ENCODE assay signal across 31 cellular contexts in the genomic region with DNA sequence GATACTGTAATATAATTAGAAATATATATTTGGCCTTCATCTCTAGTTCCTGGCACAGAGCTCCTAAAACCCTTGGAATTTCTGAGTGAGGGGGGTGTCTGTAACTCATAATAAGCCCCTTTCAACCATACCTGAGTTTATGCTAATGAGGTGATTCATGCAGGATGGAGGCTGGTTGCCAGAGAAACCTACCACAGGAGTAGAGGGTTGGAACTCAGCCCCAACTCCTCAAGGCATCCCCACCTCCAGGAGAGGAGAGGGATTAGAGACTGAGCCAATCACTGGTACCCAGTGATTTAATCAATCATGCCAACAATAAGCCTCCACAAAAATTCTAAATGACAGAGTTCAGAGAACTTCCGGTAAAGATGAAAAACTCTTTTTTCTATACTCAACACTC. TPM values are rescaled to one million over a fixed set of nuclear protein-coding genes. Genes with fewer than 3 reads are reported as not detected.
"Had no signal": no experiment of that assay in that cellular context is flagged by ENCODE, and none has a peak within 500 bp of the region (broad histone marks: within the 10 kb centered on the region; RNA-seq: fewer than 3 reads in every experiment).

No MANE protein-coding gene starts in this region.

- H3K27me3 ChIP-seq: body of pancreas, cardiac muscle cell, esophagus muscularis mucosa, foreskin keratinocyte, heart right ventricle, ovary, right atrium auricular region, suprapubic skin, tibial nerve had no signal

- ATAC-seq: activated naive CD8-positive, alpha-beta T cell treated with anti-CD3 and anti-CD28 coated beads, Interleukin-2, amount 50 U/mL, for 24 hours; body of pancreas; foreskin keratinocyte; stimulated activated naive B cell treated with anti-CD40 and anti-IgM and Interleukin-4, amounts not matched to agents 10 μg/mL and 1 μg/mL and 100 μg/mL, for 72 hours had no signal

- H3K4me2 ChIP-seq: smooth muscle cell had no signal

- H3K4me3 ChIP-seq: body of pancreas, cardiac muscle cell, esophagus muscularis mucosa, heart right ventricle, left ventricle myocardium inferior, ovary, right atrium auricular region, smooth muscle cell, suprapubic skin, tibial nerve had no signal

- DNase-seq: activated CD4-positive, alpha-beta memory T cell treated with anti-CD3 and anti-CD28 coated beads for 36 hours; activated CD4-positive, alpha-beta T cell treated with anti-CD3 and anti-CD28 coated beads, Interleukin-2, amount 10 ng/mL, durations not matched to agents 24 days and 14 days; activated CD4-positive, CD25-positive, alpha-beta regulatory T cell treated with anti-CD3 and anti-CD28 coated beads, Interleukin-2, amount 50 U/mL, for 72 hours; activated CD8-positive, alpha-beta memory T cell treated with anti-CD3 and anti-CD28 coated beads, Interleukin-2, amount 50 U/mL, for 4 hours; activated gamma-delta T cell; activated naive CD8-positive, alpha-beta T cell treated with anti-CD3 and anti-CD28 coated beads, Interleukin-2, amount 50 U/mL, for 24 hours; activated T-cell treated with anti-CD3 and anti-CD28 coated beads, Interleukin-2, amount 50 U/mL, for 1 hour; amygdala; body of pancreas; foreskin keratinocyte; heart right ventricle; kidney glomerular epithelial cell; left ventricle myocardium inferior; naive B cell; ovary; stimulated activated CD4-positive, alpha-beta T cell treated with anti-CD3 and anti-CD28 coated beads, Interleukin-1b, Interleukin-23, amount 100 ng/mL, for 48 hours; stimulated activated CD4-positive, alpha-beta T cell treated with anti-CD3 and anti-CD28 coated beads, Interleukin-4, amount 100 ng/mL, for 4 hours; stimulated activated CD8-positive, alpha-beta memory T cell treated with anti-CD3 and anti-CD28 coated beads, Interleukin-4, amount 100 ng/mL, for 48 hours; stimulated activated naive B cell treated with anti-CD40 and anti-IgM and Interleukin-4, amounts not matched to agents 10 μg/mL and 1 μg/mL and 100 μg/mL, for 72 hours; SW 1271 had no signal

- H3K9me3 ChIP-seq: body of pancreas, esophagus muscularis mucosa, heart right ventricle, left ventricle myocardium inferior, ovary, right atrium auricular region, suprapubic skin, tibial nerve had no signal

- H3K36me3 ChIP-seq: ovary, right atrium auricular region had no signal

- H3K27ac ChIP-seq: body of pancreas, cardiac muscle cell, esophagus muscularis mucosa, foreskin keratinocyte, left ventricle myocardium inferior, ovary, right atrium auricular region, suprapubic skin, tibial nerve had no signal

RNA-seq across cellular contexts. Expression of a gene that starts 43.8 kb away (rescaled TPM):
- total RNA-seq: activated CD4-positive, alpha-beta memory T cell treated with anti-CD3 and anti-CD28 coated beads for 36 hours; activated CD4-positive, alpha-beta T cell treated with anti-CD3 and anti-CD28 coated beads, Interleukin-2, amount 10 ng/mL, durations not matched to agents 24 days and 14 days; activated CD8-positive, alpha-beta memory T cell treated with anti-CD3 and anti-CD28 coated beads for 36 hours; activated T-helper 1 cell treated with anti-CD3 and anti-CD28 coated beads, Interleukin-12 subunit alpha, Interleukin-12 subunit beta, Interleukin-2, Interleukin-4 antibody, amounts not matched to agents 30 ng/mL and 10 ng/mL and 1 ng/mL, durations not matched to agents 14 hours and 24 hours and 36 hours; lung microvascular endothelial cell; progenitor cell of endocrine pancreas; suprapubic skin had no signal
- polyA plus RNA-seq: neural cell, ovary had no signal
